In genomic region chr6:1271071-1271763, GRCh38 we compare ENCODE assay signal across 17 cellular contexts. TPM values are rescaled to one million over a fixed set of nuclear protein-coding genes. Genes with fewer than 3 reads are reported as not detected.
DNase-seq lines count a peak whose midpoint lies in the region; ATAC-seq and TF ChIP-seq lines count a peak whose summit lies in the region.
"Had no signal": no experiment of that assay in that cellular context is flagged by ENCODE, and none has a peak within 500 bp of the region (broad histone marks: within the 10 kb centered on the region; RNA-seq: fewer than 3 reads in every experiment).

No MANE protein-coding gene starts in this region.

- H3K9me3 ChIP-seq in PC-3 (ENCODE audit: low read length) (no peaks in the 10 kb centered on the region), RWPE2 (ENCODE audit: severe bottlenecking) (peaks cover 2% of the 10 kb centered on the region), trophoblast cell (ENCODE audit: insufficient read depth, low read depth, low read length) (peaks cover 9% of the 10 kb centered on the region)
- H3K9me3 ChIP-seq: A549, BE2C had no signal

- no CpG with 5 or more reads among the region's 11 CpGs for WGBS in trophoblast cell (ENCODE audit: extremely low coverage, insufficient coverage, insufficient read length)

- H2AK5ac ChIP-seq in trophoblast cell (ENCODE audit: low read length) = no peak overlapping the region

- DNase-seq in PC-3 (peak; percentile 34), RWPE2 (ENCODE audit: low spot score) (no peak), epithelial cell of esophagus (ENCODE audit: low read depth) (peak; percentile 58), trophoblast cell (peak; percentile 6 to 49), SK-N-DZ (ENCODE audit: low spot score) (no peak), H7 (no peak), NCI-H2171 treated with DMSO at 0.1 percent for 48 hours (lab: John Stamatoyannopoulos, UW) (no peak)
- DNase-seq: BE2C; Caco-2; CD8-positive, alpha-beta memory T cell; DND-41; GDM1 had no signal

- H3K27me3 ChIP-seq in PC-3 (ENCODE audit: low read length) (no peaks in the 10 kb centered on the region), RWPE2 (ENCODE audit: insufficient read depth, poor library complexity, severe bottlenecking) (no peaks in the 10 kb centered on the region), trophoblast cell (ENCODE audit: insufficient read depth, low read length) (no peaks in the 10 kb centered on the region), H7 (ENCODE audit: control insufficient read depth, insufficient read depth, low read length) (no peaks in the 10 kb centered on the region)

- POLR2A ChIA-PET in PC-3 (lab: Charles Lee; ENCODE audit: unreplicated experiment) = no interaction called here

- H3K9ac ChIP-seq in PC-3 (ENCODE audit: low read length) (no peak overlapping the region), trophoblast cell (ENCODE audit: low read length) (no peak overlapping the region)

- no peaks in the 10 kb centered on the region for H3K36me3 ChIP-seq in PC-3 (ENCODE audit: low read depth, low read length)
- no peaks in the 10 kb centered on the region for H3K36me3 ChIP-seq in RWPE2 (ENCODE audit: low read depth)
- H3K36me3 ChIP-seq in trophoblast cell (ENCODE audit: control insufficient read depth in 1 of 2, insufficient read depth in 2 of 2, low read length in 2 of 2) = no peaks in the 10 kb centered on the region
- no peaks in the 10 kb centered on the region for H3K36me3 ChIP-seq in H7 (replicated peaks; ENCODE audit: control insufficient read depth, insufficient read depth, low read length)
- H3K36me3 ChIP-seq: BE2C had no signal

- intact Hi-C loops in PC-3 (cut with micrococcal nuclease) = no loop called here

- H2BK120ac ChIP-seq in trophoblast cell (ENCODE audit: insufficient read depth, low read length, poor library complexity) = no peak overlapping the region

- CTCF ChIA-PET in PC-3 (lab: Charles Lee) = no interaction called here

- H3K4me2 ChIP-seq in PC-3 (ENCODE audit: low read length) (no peak overlapping the region), trophoblast cell (ENCODE audit: low read length) (no peak overlapping the region)
- H3K4me2 ChIP-seq: A549 had no signal

- no peak overlapping the region for H4K12ac ChIP-seq in trophoblast cell (ENCODE audit: low read depth, low read length)

- H4K91ac ChIP-seq in trophoblast cell (ENCODE audit: low read depth, low read length) = no peak overlapping the region

- H3K9me2 ChIP-seq in PC-3 (replicated peaks; ENCODE audit: low read length) = no peaks in the 10 kb centered on the region

- H4K20me1 ChIP-seq in PC-3 (ENCODE audit: low read length) = no peaks in the 10 kb centered on the region

- H4K8ac ChIP-seq in trophoblast cell (ENCODE audit: low read depth, low read length) = no peak overlapping the region

- BruUV-seq in PC-3 (replicated peaks; lab: Mats Ljungman, UMichigan) = no TSS peak

- no peak overlapping the region for H3K14ac ChIP-seq in trophoblast cell (ENCODE audit: low read length)

- H3K18ac ChIP-seq in trophoblast cell (ENCODE audit: low read length) = no peak overlapping the region

- no peak overlapping the region for H3K4ac ChIP-seq in trophoblast cell (ENCODE audit: low read depth, low read length)

- TF ChIP-seq CTCF in PC-3 (conservative IDR thresholded peaks at IDR 0.05; ENCODE audit: low read depth, low read length) (no peak), RWPE2 (IDR thresholded peaks at IDR 0.05; ENCODE audit: poor library complexity, severe bottlenecking) (no peak), epithelial cell of esophagus (IDR thresholded peaks at IDR 0.05; ENCODE audit: insufficient read depth, low read depth, low read length, missing control alignments) (no peak)

- ATAC-seq in PC-3 (no peak), RWPE2 (ENCODE audit: low read depth) (peak; percentile 72)
- ATAC-seq: A549, HCT116 had no signal

- no peaks in the 10 kb centered on the region for H3K79me2 ChIP-seq in PC-3 (ENCODE audit: low read length)
- H3K79me2 ChIP-seq in trophoblast cell (ENCODE audit: control insufficient read depth, insufficient read depth, low read length, poor library complexity) = no peaks in the 10 kb centered on the region

- no peak overlapping the region for H2BK12ac ChIP-seq in trophoblast cell (ENCODE audit: low read length)

- no peak overlapping the region for H2BK5ac ChIP-seq in trophoblast cell (ENCODE audit: low read depth, low read length, poor library complexity)

- no peak overlapping the region for H3K23ac ChIP-seq in trophoblast cell (ENCODE audit: low read length)

- H3K4me3 ChIP-seq in PC-3 (ENCODE audit: low read length) (no peak overlapping the region), RWPE2 (ENCODE audit: severe bottlenecking) (no peak overlapping the region), epithelial cell of esophagus (ENCODE audit: low read length) (no peak overlapping the region), trophoblast cell (ENCODE audit: low read depth, low read length) (no peak overlapping the region), H7 (ENCODE audit: insufficient read depth, low read depth, low read length) (no peak overlapping the region)
- H3K4me3 ChIP-seq: A549 had no signal

- no peak overlapping the region for H3K27ac ChIP-seq in PC-3 (ENCODE audit: low read length)
- H3K27ac ChIP-seq in RWPE2 (ENCODE audit: poor library complexity, severe bottlenecking) = peak overlapping the region; percentile 16
- H3K27ac ChIP-seq in trophoblast cell (ENCODE audit: low read depth, low read length) = no peak overlapping the region
- H3K27ac ChIP-seq: A549, C4-2B, HL-60 had no signal

- peaks cover 13% of the 10 kb centered on the region for H3K4me1 ChIP-seq in PC-3 (ENCODE audit: insufficient read depth, low read length)
- H3K4me1 ChIP-seq in RWPE2 (ENCODE audit: insufficient read depth, poor library complexity, severe bottlenecking) = peaks cover 12% of the 10 kb centered on the region
- no peaks in the 10 kb centered on the region for H3K4me1 ChIP-seq in trophoblast cell (ENCODE audit: control insufficient read depth in 1 of 2, insufficient read depth in 2 of 2, low read length in 2 of 2)
- H3K4me1 ChIP-seq: BE2C had no signal

- no peaks in the 10 kb centered on the region for H3F3A ChIP-seq in PC-3 (ENCODE audit: low read length, unreplicated experiment)

- no peaks in the 10 kb centered on the region for H3K79me1 ChIP-seq in trophoblast cell (ENCODE audit: low read length)

- peak overlapping the region; percentile 30; the same call in 1 of the 2 replicates for H2AFZ ChIP-seq in PC-3 (ENCODE audit: low read length)
- no peak overlapping the region for H2AFZ ChIP-seq in trophoblast cell (ENCODE audit: insufficient read depth, low read length, poor library complexity)

RNA-seq across cellular contexts. Expression of gene FOXQ1, which starts 40.7 kb away (rescaled TPM):
- 7.5 and 12.4 TPM in 2 replicates for total RNA-seq in PC-3 (2014; rRNA removed)
- polyA plus RNA-seq in trophoblast cell (2013) = not detected in 2 replicates
- polyA plus RNA-seq in SK-N-DZ (2014; cell fraction: cytosol; rRNA removed) = not detected in 2 replicates
- polyA plus RNA-seq in SK-N-DZ (2014; cell fraction: nucleus; rRNA removed) = not detected in 2 replicates
- 3.1 and 24.8 TPM in 2 replicates for total RNA-seq in H7 (2014; rRNA removed; shearing (Covaris generic))
- total RNA-seq: CD8-positive, alpha-beta memory T cell; H1 had no signal
- polyA plus RNA-seq: CD8-positive, alpha-beta memory T cell had no signal

Comparison
In these comparisons a context has a peak if more than half of its experiments do, and no peak if none do; other contexts are left out.
1. DNase-seq: peak in PC-3 (single experiment), epithelial cell of esophagus (single experiment) and trophoblast cell (2 of 2); none in RWPE2 (single experiment), SK-N-DZ (single experiment), H7 (single experiment) and NCI-H2171 treated with DMSO at 0.1 percent for 48 hours (single experiment).